18 cellular contexts compared by ENCODE assay signal in genomic region chrX:109992203-109992602, GRCh38. TPM values are rescaled to one million over a fixed set of nuclear protein-coding genes. Genes with fewer than 3 reads are reported as not detected.
DNase-seq lines count a peak whose midpoint lies in the region; ATAC-seq and TF ChIP-seq lines count a peak whose summit lies in the region.
"Had no signal": no experiment of that assay in that cellular context is flagged by ENCODE, and none has a peak within 500 bp of the region (broad histone marks: within the 10 kb centered on the region; RNA-seq: fewer than 3 reads in every experiment).

No MANE protein-coding gene starts in this region.

- peak overlapping the region in 2 of 12 donors; percentile 10 to 19 for H3K27ac ChIP-seq in heart left ventricle
- peak overlapping the region; percentile 89 for H3K27ac ChIP-seq in KOPT-K1 (ENCODE audit: low read depth, low read length, poor library complexity, severe bottlenecking)
- H3K27ac ChIP-seq in body of pancreas: peak overlapping the region in 2 of 4 donors; percentile 36 to 45
- H3K27ac ChIP-seq in gastrocnemius medialis: peak overlapping the region in 3 of 4 donors; percentile 28 to 46 (median 40)
- H3K27ac ChIP-seq: BLaER1 had no signal

- peak in 2 of 5 donors; percentile 29 to 45 for DNase-seq in heart left ventricle
- DNase-seq in Right ventricle myocardium inferior (ENCODE audit: missing footprints): no peak
- DNase-seq in body of pancreas: peak; percentile 29 to 59 (median 50)
- DNase-seq in gastrocnemius medialis: peak in 1 of 2 donors; percentile 60
- no peak for DNase-seq in COLO668 (lab: John Stamatoyannopoulos, UW; ENCODE audit: unreplicated experiment)
- DNase-seq in activated CD4-positive, CD25-positive, alpha-beta regulatory T cell treated with anti-CD3 and anti-CD28 coated beads, Interleukin-2, amount 50 U/mL, for 72 hours: no peak
- DNase-seq: 8988T; Calu3; CD4-positive, alpha-beta memory T cell; DMS79 treated with DMSO at 0.1 percent for 48 hours; GF-D8; H7; HFFc6 had no signal

- H3K9me3 ChIP-seq in heart left ventricle: no peaks in the 10 kb centered on the region
- H3K9me3 ChIP-seq in KOPT-K1 (ENCODE audit: insufficient read depth, low read length, poor library complexity, severe bottlenecking): no peaks in the 10 kb centered on the region
- no peaks in the 10 kb centered on the region for H3K9me3 ChIP-seq in body of pancreas
- H3K9me3 ChIP-seq in gastrocnemius medialis: no peaks in the 10 kb centered on the region
- H3K9me3 ChIP-seq: BLaER1 had no signal

- H3K36me3 ChIP-seq in heart left ventricle (no peaks in the 10 kb centered on the region), KOPT-K1 (ENCODE audit: insufficient read depth, low read length) (no peaks in the 10 kb centered on the region), body of pancreas (replicated peaks in 1 of 2; ENCODE audit: insufficient read depth in 1 of 2, low read depth in 2 of 2) (no peaks in the 10 kb centered on the region), gastrocnemius medialis (no peaks in the 10 kb centered on the region)
- H3K36me3 ChIP-seq: BLaER1 had no signal

- TF ChIP-seq POLR2A in heart left ventricle (IDR thresholded peaks at IDR 0.05): no peak
- TF ChIP-seq POLR2A in body of pancreas (IDR thresholded peaks at IDR 0.05): no peak
- no peak for TF ChIP-seq POLR2A in gastrocnemius medialis (IDR thresholded peaks at IDR 0.05)

- 50 to 72% (median 65%) methylated on average over 1 of the region's 1 CpG for WGBS in heart left ventricle, 4 donors
- 0 to 40% methylated on average over 1 of the region's 1 CpG for WGBS in body of pancreas, 2 donors

- intact Hi-C loops in heart left ventricle (cut with DNase I) (loop anchor here in 1 of 10 donors (10.0 kb wide), 1 partner anchor 67 kb away; no protein-coding TSS in a partner anchor), Right ventricle myocardium inferior (cut with DNase I) (no loop called here), body of pancreas (cut with DNase I) (no loop called here), gastrocnemius medialis (cut with DNase I; ENCODE audit: low total_unique reads) (no loop called here)

- H3K27me3 ChIP-seq in heart left ventricle (peaks cover 0 to 12% (median 0%) of the 10 kb centered on the region in 9 donors), body of pancreas (no peaks in the 10 kb centered on the region), gastrocnemius medialis (no peaks in the 10 kb centered on the region)

- in situ Hi-C loops in gastrocnemius medialis (cut with MboI; ENCODE audit: low sequenced_read_pairs in 4 of 4): no loop called here

- ATAC-seq in heart left ventricle (peak in 3 of 4 donors; percentile 45 to 83 (median 80)), Right ventricle myocardium inferior (no peak), body of pancreas (peak; percentile 64), gastrocnemius medialis (peak; percentile 73 to 94)
- ATAC-seq: GM23338, HCT116, HepG2 had no signal

- H3K4me1 ChIP-seq in heart left ventricle (no peaks in the 10 kb centered on the region), body of pancreas (peaks cover 6% of the 10 kb centered on the region), gastrocnemius medialis (peaks cover 0 to 4% of the 10 kb centered on the region in 2 donors)

- TF ChIP-seq CTCF in heart left ventricle (IDR thresholded peaks at IDR 0.05) (no peak), body of pancreas (IDR thresholded peaks at IDR 0.05) (no peak), gastrocnemius medialis (IDR thresholded peaks at IDR 0.05 in 4 of 5, conservative IDR thresholded peaks at IDR 0.05 in 1 of 5) (no peak)

- H3K4me3 ChIP-seq in heart left ventricle (no peak overlapping the region), body of pancreas (no peak overlapping the region), gastrocnemius medialis (no peak overlapping the region)
- H3K4me3 ChIP-seq: BLaER1, GM23338 had no signal

RNA-seq across cellular contexts. Expression of gene TMEM164, which starts 10.7 kb away (rescaled TPM):
- 10 to 100 TPM; 37.6 to 94.7 (median 50.3) TPM for total RNA-seq in heart left ventricle
- 100 to 1,000 TPM in 1 of 2 donors, 10 to 100 TPM in 1; 14.4 to 117 TPM for polyA plus RNA-seq in heart left ventricle
- total RNA-seq in Right ventricle myocardium inferior: 53.6 TPM
- 100 to 1,000 TPM in 1 of 2 donors, 10 to 100 TPM in 1; 16.1 to 334 TPM for total RNA-seq in body of pancreas
- total RNA-seq in gastrocnemius medialis: 10 to 100 TPM; 40.1 to 61.2 (median 47.3) TPM

Comparison
In these comparisons a context has a peak if more than half of its experiments do, and no peak if none do; other contexts are left out.
1. DNase-seq: peak in body of pancreas (4 of 4); none in Right ventricle myocardium inferior (single experiment), COLO668 (single experiment) and activated CD4-positive, CD25-positive, alpha-beta regulatory T cell treated with anti-CD3 and anti-CD28 coated beads, Interleukin-2, amount 50 U/mL, for 72 hours (single experiment).